8 cellular contexts compared by ENCODE assay signal in the genomic region with DNA sequence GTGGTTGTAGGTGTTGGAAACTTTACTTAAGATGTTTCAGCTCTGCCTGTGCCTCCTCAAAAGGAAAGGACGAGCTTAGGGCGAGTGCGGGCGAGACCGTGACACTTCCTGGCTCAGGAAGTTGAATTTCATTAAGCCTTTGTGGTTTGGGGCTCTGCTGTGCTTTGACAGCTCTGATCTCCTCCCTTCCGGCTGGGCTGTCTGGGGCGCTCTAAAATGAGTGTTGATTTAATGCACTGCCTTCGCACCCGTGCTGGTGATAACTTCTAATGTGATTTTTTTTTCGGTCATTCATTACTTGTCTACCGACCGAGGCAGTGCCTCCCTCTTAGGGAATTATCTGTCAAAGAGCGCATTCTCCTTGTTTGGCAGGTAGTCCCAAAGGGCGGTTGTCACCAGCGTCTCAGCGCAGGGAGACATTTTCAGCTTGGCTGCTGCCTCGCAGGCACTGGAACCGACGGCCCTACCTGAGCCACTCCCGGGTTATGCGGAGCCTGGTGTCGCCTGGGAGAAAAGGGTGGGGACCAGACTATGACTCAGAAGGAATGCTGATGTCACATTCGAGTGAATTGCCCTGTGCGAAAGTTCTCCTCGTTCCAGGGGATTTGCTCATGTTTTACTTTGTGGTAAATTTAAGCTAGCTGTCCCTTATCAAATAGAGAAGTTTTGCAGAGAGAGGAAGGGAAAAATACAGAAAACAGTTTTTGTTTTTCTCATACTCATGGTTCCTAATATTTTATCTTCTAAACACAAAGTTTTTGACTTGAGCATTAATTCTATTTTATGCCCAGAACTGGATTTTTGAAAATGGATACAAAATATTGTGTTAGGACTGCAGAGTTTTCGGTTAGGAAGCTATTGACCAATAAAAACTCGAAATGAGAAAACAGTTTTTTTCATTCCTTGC. TPM values are rescaled to one million over a fixed set of nuclear protein-coding genes. Genes with fewer than 3 reads are reported as not detected.
DNase-seq lines count a peak whose midpoint lies in the region; ATAC-seq, FAIRE-seq and TF ChIP-seq lines count a peak whose summit lies in the region.

No MANE protein-coding gene starts in this region.

- WGBS in A549 (ENCODE audit: missing lambda C conversion rate): 2% methylated on average over 26 of the region's 27 CpGs
- WGBS in mesodermal cell (ENCODE audit: insufficient coverage in 2 of 2), 2 experiments: 1 to 2% methylated on average over 18 to 19 of the region's 27 CpGs

- DNase-seq in A549 (ENCODE audit: low read depth in 1 of 2, low spot score in 1 of 2): peak; percentile 87 to 92
- peak; percentile 78 for DNase-seq in NCI-H748 (lab: John Stamatoyannopoulos, UW; ENCODE audit: unreplicated experiment)
- DNase-seq in activated CD4-positive, alpha-beta T cell treated with anti-CD3 and anti-CD28 coated beads, Interleukin-2, amount 50 U/mL, for 48 hours: peak; percentile 71 to 78
- DNase-seq in effector memory CD4-positive, alpha-beta T cell: peak; percentile 72 to 80 (median 74)
- DNase-seq in stimulated activated CD8-positive, alpha-beta memory T cell treated with anti-CD3 and anti-CD28 coated beads, Interleukin-4, amount 100 ng/mL, for 24 hours (ENCODE audit: low read depth): peak; percentile 50

- H3K9me3 ChIP-seq in A549 (no peaks in the 10 kb centered on the region), mesodermal cell (ENCODE audit: control insufficient read depth, low read length) (no peaks in the 10 kb centered on the region)
- H3K9me3 ChIP-seq in effector memory CD4-positive, alpha-beta T cell (ENCODE audit: control insufficient read depth, low read length): no peaks in the 10 kb centered on the region

- CTCF ChIA-PET in A549 (lab: Yijun Ruan, JAX): interaction anchor here (0.6 to 6.3 kb wide), 11 partner anchors 10 to 315 kb away, joined by 3 to 41 read pairs (median 4); no protein-coding TSS in a partner anchor

- no peak for TF ChIP-seq RAD21 in A549 (conservative IDR thresholded peaks at IDR 0.05 in 1 of 2, IDR thresholded peaks at IDR 0.05 in 1 of 2)

- peak in 1 of 2 experiments; percentile 16; a peak in 1 of 5 replicates for TF ChIP-seq EP300 in A549 (IDR thresholded peaks at IDR 0.05)

- peaks cover 35% of the 10 kb centered on the region for H3K4me1 ChIP-seq in A549
- H3K4me1 ChIP-seq in effector memory CD4-positive, alpha-beta T cell (ENCODE audit: control insufficient read depth, insufficient read depth, low read length, poor library complexity, severe bottlenecking): peaks cover 23% of the 10 kb centered on the region
- peaks cover 13% of the 10 kb centered on the region for H3K4me1 ChIP-seq in mesodermal cell (ENCODE audit: control insufficient read depth, insufficient read depth, low read length, poor library complexity, severe bottlenecking)

- peak overlapping the region; percentile 84 for H3K4me2 ChIP-seq in A549

- no peaks in the 10 kb centered on the region for H3K36me3 ChIP-seq in effector memory CD4-positive, alpha-beta T cell (ENCODE audit: control insufficient read depth, insufficient read depth, low read length)
- no peaks in the 10 kb centered on the region for H3K36me3 ChIP-seq in mesodermal cell (ENCODE audit: control insufficient read depth, insufficient read depth, low read length)

- peak overlapping the region; percentile 89 for H3K4me3 ChIP-seq in A549
- peak overlapping the region; percentile 74 for H3K4me3 ChIP-seq in effector memory CD4-positive, alpha-beta T cell (ENCODE audit: insufficient read depth, low read depth, low read length, poor library complexity, severe bottlenecking)
- H3K4me3 ChIP-seq in mesodermal cell (ENCODE audit: extremely low read depth, insufficient read depth, low read length, poor library complexity, severe bottlenecking): peak overlapping the region; percentile 68

- FAIRE-seq in A549 (lab: Jason Lieb, UNC): peak; percentile 86

- ATAC-seq in A549 (peak; percentile 86 to 88), GM18861 (IDR thresholded peaks at IDR 0.05; ENCODE audit: unreplicated experiment) (peak; percentile 69), HG03064 (IDR thresholded peaks at IDR 0.05; ENCODE audit: low read depth, unreplicated experiment) (peak; percentile 82)

- POLR2A ChIA-PET in A549 (lab: Yijun Ruan, JAX): interaction anchor here (0.6 to 1.9 kb wide), 13 partner anchors 9 to 784 kb away, joined by 3 to 9 read pairs (median 4); no protein-coding TSS in a partner anchor

- H3K27ac ChIP-seq in A549: peak overlapping the region; percentile 83 to 96
- peak overlapping the region; percentile 87 for H3K27ac ChIP-seq in effector memory CD4-positive, alpha-beta T cell (ENCODE audit: insufficient read depth, low read length, poor library complexity, severe bottlenecking)
- H3K27ac ChIP-seq in mesodermal cell (ENCODE audit: low read depth, low read length, severe bottlenecking): peak overlapping the region; percentile 97

- TF ChIP-seq CTCF in A549 (IDR thresholded peaks at IDR 0.05): no peak

- H3K27me3 ChIP-seq in effector memory CD4-positive, alpha-beta T cell (replicated peaks; ENCODE audit: control insufficient read depth, insufficient read depth, low read length, poor library complexity, severe bottlenecking): no peaks in the 10 kb centered on the region

- peak; percentile 36 for TF ChIP-seq POLR2A in A549 (IDR thresholded peaks at IDR 0.05; ENCODE audit: low read length)

TF ChIP-seq in A549, 52 proteins besides CTCF, POLR2A, EP300 and RAD21 (continues in another document):
- TF ChIP-seq CBX8 (IDR thresholded peaks at IDR 0.05) (no peak), FOSL2 (IDR thresholded peaks at IDR 0.05) (peak; percentile 68), FOSL2 (CRISPR knock-in tag; IDR thresholded peaks at IDR 0.05) (peak; percentile 91), ZC3H11A (IDR thresholded peaks at IDR 0.05) (no peak), MYC (IDR thresholded peaks at IDR 0.05; ENCODE audit: borderline replicate concordance, low read length) (no peak), TP53 (CRISPR knock-in tag; IDR thresholded peaks at IDR 0.05) (no peak), CBX2 (IDR thresholded peaks at IDR 0.05; ENCODE audit: borderline replicate concordance, low read depth) (no peak), TFCP2L1 (CRISPR knock-in tag; IDR thresholded peaks at IDR 0.05) (no peak), HEYL (CRISPR knock-in tag; IDR thresholded peaks at IDR 0.05) (no peak), JUNB (IDR thresholded peaks at IDR 0.05) (peak; percentile 54)
- TF ChIP-seq, protein P1, sequence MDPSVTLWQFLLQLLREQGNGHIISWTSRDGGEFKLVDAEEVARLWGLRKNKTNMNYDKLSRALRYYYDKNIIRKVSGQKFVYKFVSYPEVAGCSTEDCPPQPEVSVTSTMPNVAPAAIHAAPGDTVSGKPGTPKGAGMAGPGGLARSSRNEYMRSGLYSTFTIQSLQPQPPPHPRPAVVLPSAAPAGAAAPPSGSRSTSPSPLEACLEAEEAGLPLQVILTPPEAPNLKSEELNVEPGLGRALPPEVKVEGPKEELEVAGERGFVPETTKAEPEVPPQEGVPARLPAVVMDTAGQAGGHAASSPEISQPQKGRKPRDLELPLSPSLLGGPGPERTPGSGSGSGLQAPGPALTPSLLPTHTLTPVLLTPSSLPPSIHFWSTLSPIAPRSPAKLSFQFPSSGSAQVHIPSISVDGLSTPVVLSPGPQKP (IDR thresholded peaks at IDR 0.05; ENCODE audit: low read depth, low read length): no peak
- TF ChIP-seq, protein P2, sequence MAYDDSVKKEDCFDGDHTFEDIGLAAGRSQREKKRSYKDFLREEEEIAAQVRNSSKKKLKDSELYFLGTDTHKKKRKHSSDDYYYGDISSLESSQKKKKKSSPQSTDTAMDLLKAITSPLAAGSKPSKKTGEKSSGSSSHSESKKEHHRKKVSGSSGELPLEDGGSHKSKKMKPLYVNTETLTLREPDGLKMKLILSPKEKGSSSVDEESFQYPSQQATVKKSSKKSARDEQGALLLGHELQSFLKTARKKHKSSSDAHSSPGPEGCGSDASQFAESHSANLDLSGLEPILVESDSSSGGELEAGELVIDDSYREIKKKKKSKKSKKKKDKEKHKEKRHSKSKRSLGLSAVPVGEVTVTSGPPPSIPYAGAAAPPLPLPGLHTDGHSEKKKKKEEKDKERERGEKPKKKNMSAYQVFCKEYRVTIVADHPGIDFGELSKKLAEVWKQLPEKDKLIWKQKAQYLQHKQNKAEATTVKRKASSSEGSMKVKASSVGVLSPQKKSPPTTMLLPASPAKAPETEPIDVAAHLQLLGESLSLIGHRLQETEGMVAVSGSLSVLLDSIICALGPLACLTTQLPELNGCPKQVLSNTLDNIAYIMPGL (CRISPR knock-in tag; IDR thresholded peaks at IDR 0.05; ENCODE audit: borderline replicate concordance): no peak
- TF ChIP-seq, protein P3, sequence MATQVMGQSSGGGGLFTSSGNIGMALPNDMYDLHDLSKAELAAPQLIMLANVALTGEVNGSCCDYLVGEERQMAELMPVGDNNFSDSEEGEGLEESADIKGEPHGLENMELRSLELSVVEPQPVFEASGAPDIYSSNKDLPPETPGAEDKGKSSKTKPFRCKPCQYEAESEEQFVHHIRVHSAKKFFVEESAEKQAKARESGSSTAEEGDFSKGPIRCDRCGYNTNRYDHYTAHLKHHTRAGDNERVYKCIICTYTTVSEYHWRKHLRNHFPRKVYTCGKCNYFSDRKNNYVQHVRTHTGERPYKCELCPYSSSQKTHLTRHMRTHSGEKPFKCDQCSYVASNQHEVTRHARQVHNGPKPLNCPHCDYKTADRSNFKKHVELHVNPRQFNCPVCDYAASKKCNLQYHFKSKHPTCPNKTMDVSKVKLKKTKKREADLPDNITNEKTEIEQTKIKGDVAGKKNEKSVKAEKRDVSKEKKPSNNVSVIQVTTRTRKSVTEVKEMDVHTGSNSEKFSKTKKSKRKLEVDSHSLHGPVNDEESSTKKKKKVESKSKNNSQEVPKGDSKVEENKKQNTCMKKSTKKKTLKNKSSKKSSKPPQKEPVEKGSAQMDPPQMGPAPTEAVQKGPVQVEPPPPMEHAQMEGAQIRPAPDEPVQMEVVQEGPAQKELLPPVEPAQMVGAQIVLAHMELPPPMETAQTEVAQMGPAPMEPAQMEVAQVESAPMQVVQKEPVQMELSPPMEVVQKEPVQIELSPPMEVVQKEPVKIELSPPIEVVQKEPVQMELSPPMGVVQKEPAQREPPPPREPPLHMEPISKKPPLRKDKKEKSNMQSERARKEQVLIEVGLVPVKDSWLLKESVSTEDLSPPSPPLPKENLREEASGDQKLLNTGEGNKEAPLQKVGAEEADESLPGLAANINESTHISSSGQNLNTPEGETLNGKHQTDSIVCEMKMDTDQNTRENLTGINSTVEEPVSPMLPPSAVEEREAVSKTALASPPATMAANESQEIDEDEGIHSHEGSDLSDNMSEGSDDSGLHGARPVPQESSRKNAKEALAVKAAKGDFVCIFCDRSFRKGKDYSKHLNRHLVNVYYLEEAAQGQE (IDR thresholded peaks at IDR 0.05): no peak; the same call in 1 of the 2 replicates

RNA-seq across cellular contexts. Expression of a gene that starts 0.9 kb away (rescaled TPM):
- polyA plus RNA-seq in A549 (2011; rRNA removed): 127 and 134 TPM in 2 replicates
- 33.6 and 33.9 TPM in 2 replicates for polyA plus RNA-seq in A549 (2012; cell fraction: cytosol; rRNA removed)
- 45.5 and 65.3 TPM in 2 replicates for polyA plus RNA-seq in A549 (2012; cell fraction: nucleus; rRNA removed)
- polyA plus RNA-seq in A549 (2017; fragmentation: RNase III; extraction: RNeasy Plus Mini Kit Qiagen cat#74134 plus additional on column Dnase treatment): 43.0 to 46.6 TPM (median 45.9 TPM) in 3 replicates
- 74.8 and 76.6 TPM in 2 replicates for polyA minus RNA-seq in A549 (2011; rRNA and poly(A)+ RNA removed)
- polyA plus RNA-seq in mesodermal cell (2013, experiment 1 of 2): 52.5 TPM
- polyA plus RNA-seq in mesodermal cell (2013, experiment 2 of 2): 52.2 TPM

Comparison
In these comparisons a context has a peak if more than half of its experiments do, and no peak if none do; other contexts are left out.
1. Peak in every context shown above with its lines: DNase-seq, ATAC-seq, H3K4me3 ChIP-seq and H3K27ac ChIP-seq.